In the genomic region with DNA sequence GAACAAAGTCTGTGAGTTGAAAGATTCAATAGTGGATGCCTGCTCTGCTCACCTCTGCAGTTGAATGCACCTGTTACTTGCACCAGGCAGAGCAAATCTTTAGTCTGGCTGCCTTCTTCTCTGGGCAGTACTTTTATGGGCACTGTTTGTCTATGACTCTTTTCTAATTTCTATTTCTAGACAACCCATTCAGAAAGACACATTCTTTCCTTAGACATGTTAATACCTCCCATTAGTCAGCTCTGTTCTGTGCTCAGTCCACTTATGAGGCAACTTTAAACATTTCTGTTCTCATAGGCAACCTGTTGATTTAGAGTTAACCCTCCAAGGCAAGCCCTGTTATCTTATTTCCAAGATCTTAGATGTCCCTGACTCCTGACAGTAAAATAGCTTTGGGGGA, we compare ENCODE assay signal across 15 cellular contexts.
DNase-seq lines count a peak whose midpoint lies in the region; TF ChIP-seq lines count a peak whose summit lies in the region.
"Had no signal": no experiment of that assay in that cellular context is flagged by ENCODE, and none has a peak within 500 bp of the region (broad histone marks: within the 10 kb centered on the region; RNA-seq: fewer than 3 reads in every experiment).

No MANE protein-coding gene starts in this region.

- H3K36me3 Mint-ChIP-seq in chondrocyte (ENCODE audit: low read depth) = no peaks in the 10 kb centered on the region
- H3K36me3 Mint-ChIP-seq: stimulated activated memory B cell treated with anti-CD40 and anti-IgM and Interleukin-4, amounts not matched to agents 10 μg/mL and 1 μg/mL and 100 μg/mL, for 72 hours had no signal

- peak overlapping the region; percentile 72 to 93 for H3K27ac ChIP-seq in right atrium auricular region
- peak overlapping the region; percentile 86 for H3K27ac ChIP-seq in skeletal muscle tissue (ENCODE audit: low read depth, low read length)
- H3K27ac ChIP-seq: body of pancreas had no signal

- peaks cover 47% of the 10 kb centered on the region for H3K4me1 Mint-ChIP-seq in chondrocyte (ENCODE audit: low read depth)
- H3K4me1 Mint-ChIP-seq: B cell; stimulated activated memory B cell treated with anti-CD40 and anti-IgM and Interleukin-4, amounts not matched to agents 10 μg/mL and 1 μg/mL and 100 μg/mL, for 72 hours had no signal

- peaks cover 0 to 28% of the 10 kb centered on the region in 2 donors for H3K4me1 ChIP-seq in right atrium auricular region
- peaks cover 17 to 43% (median 33%) of the 10 kb centered on the region in 3 donors for H3K4me1 ChIP-seq in skeletal muscle tissue (ENCODE audit: control insufficient read depth in 3 of 3, insufficient read depth in 3 of 3, low read length in 3 of 3)
- H3K4me1 ChIP-seq: body of pancreas had no signal

- H3K4me3 ChIP-seq in right atrium auricular region (no peak overlapping the region), skeletal muscle tissue (ENCODE audit: low read length in 3 of 3) (no peak overlapping the region)
- H3K4me3 ChIP-seq: body of pancreas had no signal

- H3K9me3 Mint-ChIP-seq in chondrocyte (ENCODE audit: low read depth) = no peaks in the 10 kb centered on the region
- H3K9me3 Mint-ChIP-seq: stimulated activated memory B cell treated with anti-CD40 and anti-IgM and Interleukin-4, amounts not matched to agents 10 μg/mL and 1 μg/mL and 100 μg/mL, for 72 hours had no signal

- H3K36me3 ChIP-seq in right atrium auricular region (no peaks in the 10 kb centered on the region), skeletal muscle tissue (ENCODE audit: control insufficient read depth in 3 of 3, insufficient read depth in 3 of 3, low read length in 3 of 3) (no peaks in the 10 kb centered on the region)

- H3K9ac ChIP-seq in skeletal muscle tissue (ENCODE audit: low read depth in 1 of 3, low read length in 3 of 3) = peak overlapping the region in 2 of 3 donors; percentile 28 to 42

- no peaks in the 10 kb centered on the region for H3K27me3 Mint-ChIP-seq in chondrocyte (ENCODE audit: low read depth)

- no peaks in the 10 kb centered on the region for H3K9me3 ChIP-seq in right atrium auricular region
- no peaks in the 10 kb centered on the region for H3K9me3 ChIP-seq in skeletal muscle tissue (ENCODE audit: control insufficient read depth in 3 of 3, low read length in 3 of 3)
- H3K9me3 ChIP-seq: body of pancreas had no signal

- H3K27ac Mint-ChIP-seq in chondrocyte (ENCODE audit: unreplicated experiment) = peak overlapping the region; percentile 93
- H3K27ac Mint-ChIP-seq: B cell; stimulated activated memory B cell treated with anti-CD40 and anti-IgM and Interleukin-4, amounts not matched to agents 10 μg/mL and 1 μg/mL and 100 μg/mL, for 72 hours had no signal

- no peaks in the 10 kb centered on the region for H3K27me3 ChIP-seq in right atrium auricular region
- no peaks in the 10 kb centered on the region for H3K27me3 ChIP-seq in skeletal muscle tissue (ENCODE audit: control insufficient read depth in 3 of 3, insufficient read depth in 3 of 3, low read length in 3 of 3)
- H3K27me3 ChIP-seq: body of pancreas had no signal

- peak; percentile 2 for DNase-seq in ELR (ENCODE audit: low read depth)
- DNase-seq in chondrocyte (ENCODE audit: low spot score) = no peak
- no peak for DNase-seq in right atrium auricular region (ENCODE audit: low spot score)
- no peak for DNase-seq in COR-L47 (lab: John Stamatoyannopoulos, UW)
- DNase-seq in HT-29 (ENCODE audit: low spot score) = no peak
- no peak for DNase-seq in RPMI8226
- no peak for DNase-seq in stimulated activated CD4-positive, alpha-beta T cell treated with anti-CD3 and anti-CD28 coated beads, Interleukin-2, amount 100 ng/mL, for 24 hours
- DNase-seq: body of pancreas; DMS153; effector memory CD4-positive, alpha-beta T cell; NCI-H146; NCI-H446 treated with DMSO at 0.1 percent for 48 hours had no signal

- H3K4me3 Mint-ChIP-seq in chondrocyte (ENCODE audit: unreplicated experiment) = no peak overlapping the region
- H3K4me3 Mint-ChIP-seq: B cell; stimulated activated memory B cell treated with anti-CD40 and anti-IgM and Interleukin-4, amounts not matched to agents 10 μg/mL and 1 μg/mL and 100 μg/mL, for 72 hours had no signal

- TF ChIP-seq CTCF in chondrocyte (IDR thresholded peaks at IDR 0.05) (no peak), right atrium auricular region (IDR thresholded peaks at IDR 0.05) (no peak)
